In genomic region chr9:20640331-20641187, GRCh38 we compare ENCODE assay signal across 7 cellular contexts. TPM values are rescaled to one million over a fixed set of nuclear protein-coding genes. Genes with fewer than 3 reads are reported as not detected.
A peak's percentile ranks its signal among the peaks of the same experiment; 100 is the strongest.
DNase-seq lines count a peak whose midpoint lies in the region; ATAC-seq and TF ChIP-seq lines count a peak whose summit lies in the region.

No MANE protein-coding gene starts in this region.

- no peak overlapping the region for H3K27ac ChIP-seq in cardiac muscle cell

- ATAC-seq in GM18909 (IDR thresholded peaks at IDR 0.05; ENCODE audit: poor library complexity, unreplicated experiment) (peak; percentile 90), HG02884 (IDR thresholded peaks at IDR 0.05; ENCODE audit: unreplicated experiment) (peak; percentile 90)

- peak; percentile 86 for DNase-seq in NCI-H2171 treated with DMSO at 0.1 percent for 48 hours (lab: John Stamatoyannopoulos, UW)
- DNase-seq in activated T-cell treated with anti-CD3 and anti-CD28 coated beads for 24 hours (ENCODE audit: low read depth) = peak; percentile 63
- peak; percentile 39 to 48 for DNase-seq in cardiac muscle cell (ENCODE audit: low read depth in 1 of 2, low spot score in 1 of 2)
- peak; percentile 55 to 73 (median 64) for DNase-seq in stimulated activated CD4-positive, alpha-beta T cell treated with anti-CD3 and anti-CD28 coated beads, TNF-alpha, amount 100 ng/mL, for 24 hours (ENCODE audit: low read depth in 3 of 3)
- no peak for DNase-seq in foreskin melanocyte

- no peaks in the 10 kb centered on the region for H3K27me3 ChIP-seq in cardiac muscle cell

- H3K9me3 ChIP-seq in cardiac muscle cell (ENCODE audit: low read depth) = no peaks in the 10 kb centered on the region

- no peaks in the 10 kb centered on the region for H3K36me3 ChIP-seq in cardiac muscle cell

- no peaks in the 10 kb centered on the region for H3K4me1 ChIP-seq in cardiac muscle cell (ENCODE audit: low read depth)

- TF ChIP-seq CTCF in cardiac muscle cell (IDR thresholded peaks at IDR 0.05; ENCODE audit: low read depth, low read length) = no peak

- H3K4me3 ChIP-seq in cardiac muscle cell = no peak overlapping the region

RNA-seq across cellular contexts. Expression of gene MLLT3, which starts 18.3 kb away (rescaled TPM):
- 44.6 and 58.3 TPM in 2 replicates for total RNA-seq in cardiac muscle cell
- polyA plus RNA-seq in cardiac muscle cell = 40.0 and 51.5 TPM in 2 replicates

RNA-seq across cellular contexts. Expression of gene FOCAD, which starts 43.5 kb away (rescaled TPM):
- 52.0 and 57.0 TPM in 2 replicates for total RNA-seq in cardiac muscle cell
- 32.9 and 47.0 TPM in 2 replicates for polyA plus RNA-seq in cardiac muscle cell
